1 cellular context compared by ENCODE assay signal in the genomic region with DNA sequence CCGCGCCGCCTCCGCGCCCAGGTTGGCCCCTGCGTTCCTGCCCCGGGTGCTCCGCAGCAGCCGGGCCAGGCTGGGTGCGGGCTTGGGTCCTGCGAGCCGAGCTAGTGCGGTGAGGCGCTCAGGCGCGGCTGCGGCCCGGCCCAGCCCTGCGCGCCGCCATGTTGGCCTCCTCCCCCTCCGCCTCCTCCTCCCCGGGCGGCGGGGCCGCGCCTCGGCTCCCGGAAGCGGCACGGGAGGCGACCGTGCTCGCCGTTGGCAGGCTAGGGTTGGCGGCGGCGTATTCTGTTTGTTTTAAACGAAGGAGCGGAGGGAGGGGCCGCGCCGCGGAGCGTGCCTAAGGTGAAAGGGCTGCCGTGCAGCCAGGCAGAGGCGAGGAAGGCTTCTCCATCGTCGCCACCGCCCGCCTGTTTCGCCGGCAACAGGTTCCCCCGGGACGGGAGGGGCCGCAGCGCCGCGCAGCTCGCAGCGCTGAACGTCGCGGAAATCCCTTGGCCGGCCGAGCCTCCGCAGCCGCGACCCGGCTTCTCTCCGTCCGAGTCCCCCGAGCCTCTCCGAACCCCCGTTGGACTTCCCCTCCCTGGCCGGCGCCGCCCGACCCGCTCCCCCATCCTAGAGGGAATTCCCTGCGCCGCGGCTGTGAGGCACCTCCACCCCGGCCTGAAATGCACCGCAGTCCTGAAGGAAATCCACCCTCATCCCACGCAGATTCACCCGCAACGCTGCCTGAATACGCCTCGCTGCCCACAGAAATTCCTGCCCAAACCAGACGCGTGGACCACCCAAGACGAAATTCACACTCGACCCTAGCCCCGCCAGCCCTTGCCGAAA.
TF ChIP-seq lines count a peak whose summit lies in the region.

A gene with protein sequence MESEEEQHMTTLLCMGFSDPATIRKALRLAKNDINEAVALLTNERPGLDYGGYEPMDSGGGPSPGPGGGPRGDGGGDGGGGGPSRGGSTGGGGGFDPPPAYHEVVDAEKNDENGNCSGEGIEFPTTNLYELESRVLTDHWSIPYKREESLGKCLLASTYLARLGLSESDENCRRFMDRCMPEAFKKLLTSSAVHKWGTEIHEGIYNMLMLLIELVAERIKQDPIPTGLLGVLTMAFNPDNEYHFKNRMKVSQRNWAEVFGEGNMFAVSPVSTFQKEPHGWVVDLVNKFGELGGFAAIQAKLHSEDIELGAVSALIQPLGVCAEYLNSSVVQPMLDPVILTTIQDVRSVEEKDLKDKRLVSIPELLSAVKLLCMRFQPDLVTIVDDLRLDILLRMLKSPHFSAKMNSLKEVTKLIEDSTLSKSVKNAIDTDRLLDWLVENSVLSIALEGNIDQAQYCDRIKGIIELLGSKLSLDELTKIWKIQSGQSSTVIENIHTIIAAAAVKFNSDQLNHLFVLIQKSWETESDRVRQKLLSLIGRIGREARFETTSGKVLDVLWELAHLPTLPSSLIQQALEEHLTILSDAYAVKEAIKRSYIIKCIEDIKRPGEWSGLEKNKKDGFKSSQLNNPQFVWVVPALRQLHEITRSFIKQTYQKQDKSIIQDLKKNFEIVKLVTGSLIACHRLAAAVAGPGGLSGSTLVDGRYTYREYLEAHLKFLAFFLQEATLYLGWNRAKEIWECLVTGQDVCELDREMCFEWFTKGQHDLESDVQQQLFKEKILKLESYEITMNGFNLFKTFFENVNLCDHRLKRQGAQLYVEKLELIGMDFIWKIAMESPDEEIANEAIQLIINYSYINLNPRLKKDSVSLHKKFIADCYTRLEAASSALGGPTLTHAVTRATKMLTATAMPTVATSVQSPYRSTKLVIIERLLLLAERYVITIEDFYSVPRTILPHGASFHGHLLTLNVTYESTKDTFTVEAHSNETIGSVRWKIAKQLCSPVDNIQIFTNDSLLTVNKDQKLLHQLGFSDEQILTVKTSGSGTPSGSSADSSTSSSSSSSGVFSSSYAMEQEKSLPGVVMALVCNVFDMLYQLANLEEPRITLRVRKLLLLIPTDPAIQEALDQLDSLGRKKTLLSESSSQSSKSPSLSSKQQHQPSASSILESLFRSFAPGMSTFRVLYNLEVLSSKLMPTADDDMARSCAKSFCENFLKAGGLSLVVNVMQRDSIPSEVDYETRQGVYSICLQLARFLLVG (N-terminal part only) (minus strand): TSS at position 171 of the 828 bp plus-strand sequence. CDS start 251 bp downstream, outside the sequence.

TF ChIP-seq in K562, 482 proteins besides CTCF, POLR2A, EP300 and RAD21 (continued from another document and continues in another):
- TF ChIP-seq SRSF1 (IDR thresholded peaks at IDR 0.05; ENCODE audit: low read depth, low read length) (no peak), CREBBP (IDR thresholded peaks at IDR 0.05; ENCODE audit: low read depth, low read length) (no peak), MEF2D (tag; conservative IDR thresholded peaks at IDR 0.05; ENCODE audit: low read depth) (no peak), NR2F6 (CRISPR knock-in tag; IDR thresholded peaks at IDR 0.05) (no peak), CBFA2T3 (IDR thresholded peaks at IDR 0.05) (no peak), FOXA3 (CRISPR knock-in tag; conservative IDR thresholded peaks at IDR 0.05 in 1 of 2, IDR thresholded peaks at IDR 0.05 in 1 of 2) (no peak; a peak in 1 of 4 replicates), KHSRP (IDR thresholded peaks at IDR 0.05) (no peak), BMI1 (IDR thresholded peaks at IDR 0.05; ENCODE audit: low read length) (no peak), ZNF274 (IDR thresholded peaks at IDR 0.05; ENCODE audit: borderline replicate concordance, low read depth, low read length) (no peak), ARID1B (IDR thresholded peaks at IDR 0.05) (0 out of 2 replicates have a peak, but pooled peaks have one; percentile 19), THRAP3 (IDR thresholded peaks at IDR 0.05; ENCODE audit: borderline replicate concordance) (no peak), PTBP1 (IDR thresholded peaks at IDR 0.05; ENCODE audit: low read depth, low read length) (no peak), NR1H2 (CRISPR knock-in tag; IDR thresholded peaks at IDR 0.05) (no peak; the same call in 1 of the 2 replicates), ZNF695 (CRISPR knock-in tag; IDR thresholded peaks at IDR 0.05) (no peak), RBM22 (IDR thresholded peaks at IDR 0.05; ENCODE audit: low read depth, low read length, poor library complexity, severe bottlenecking) (no peak), CSDE1 (IDR thresholded peaks at IDR 0.05) (no peak), NCOA6 (IDR thresholded peaks at IDR 0.05) (no peak), SNIP1 (IDR thresholded peaks at IDR 0.05; ENCODE audit: low read depth) (no peak), MYBL2 (IDR thresholded peaks at IDR 0.05; ENCODE audit: low read depth) (no peak), MYBL2 (CRISPR knock-in tag; IDR thresholded peaks at IDR 0.05; ENCODE audit: borderline replicate concordance) (no peak), CBFA2T2 (conservative IDR thresholded peaks at IDR 0.05) (no peak), U2AF2 (optimal IDR thresholded peaks at IDR 0.05; ENCODE audit: low read depth, low read length) (no peak), ELF4 (CRISPR knock-in tag; IDR thresholded peaks at IDR 0.05) (0 out of 2 replicates have a peak, but pooled peaks have one; percentile 17), ELF1 (tag; IDR thresholded peaks at IDR 0.05) (peak; percentile 93), FOSL1 (tag; conservative IDR thresholded peaks at IDR 0.05) (no peak; the same call in 1 of the 2 replicates), RB1 (IDR thresholded peaks at IDR 0.05; ENCODE audit: low read depth) (peak; percentile 69), HDAC8 (tag; IDR thresholded peaks at IDR 0.05) (peak; percentile 51; the same call in 1 of the 2 replicates), HEY1 (CRISPR knock-in tag; IDR thresholded peaks at IDR 0.05; ENCODE audit: borderline replicate concordance) (no peak), ZKSCAN3 (CRISPR knock-in tag; IDR thresholded peaks at IDR 0.05) (no peak), KAT2B (IDR thresholded peaks at IDR 0.05; ENCODE audit: low read depth, low read length) (no peak)
- TF ChIP-seq, protein P1, sequence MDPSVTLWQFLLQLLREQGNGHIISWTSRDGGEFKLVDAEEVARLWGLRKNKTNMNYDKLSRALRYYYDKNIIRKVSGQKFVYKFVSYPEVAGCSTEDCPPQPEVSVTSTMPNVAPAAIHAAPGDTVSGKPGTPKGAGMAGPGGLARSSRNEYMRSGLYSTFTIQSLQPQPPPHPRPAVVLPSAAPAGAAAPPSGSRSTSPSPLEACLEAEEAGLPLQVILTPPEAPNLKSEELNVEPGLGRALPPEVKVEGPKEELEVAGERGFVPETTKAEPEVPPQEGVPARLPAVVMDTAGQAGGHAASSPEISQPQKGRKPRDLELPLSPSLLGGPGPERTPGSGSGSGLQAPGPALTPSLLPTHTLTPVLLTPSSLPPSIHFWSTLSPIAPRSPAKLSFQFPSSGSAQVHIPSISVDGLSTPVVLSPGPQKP (CRISPR knock-in tag; IDR thresholded peaks at IDR 0.05): no peak
- TF ChIP-seq, protein P2, sequence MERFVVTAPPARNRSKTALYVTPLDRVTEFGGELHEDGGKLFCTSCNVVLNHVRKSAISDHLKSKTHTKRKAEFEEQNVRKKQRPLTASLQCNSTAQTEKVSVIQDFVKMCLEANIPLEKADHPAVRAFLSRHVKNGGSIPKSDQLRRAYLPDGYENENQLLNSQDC (CRISPR knock-in tag; IDR thresholded peaks at IDR 0.05): no peak
- TF ChIP-seq, protein P3, sequence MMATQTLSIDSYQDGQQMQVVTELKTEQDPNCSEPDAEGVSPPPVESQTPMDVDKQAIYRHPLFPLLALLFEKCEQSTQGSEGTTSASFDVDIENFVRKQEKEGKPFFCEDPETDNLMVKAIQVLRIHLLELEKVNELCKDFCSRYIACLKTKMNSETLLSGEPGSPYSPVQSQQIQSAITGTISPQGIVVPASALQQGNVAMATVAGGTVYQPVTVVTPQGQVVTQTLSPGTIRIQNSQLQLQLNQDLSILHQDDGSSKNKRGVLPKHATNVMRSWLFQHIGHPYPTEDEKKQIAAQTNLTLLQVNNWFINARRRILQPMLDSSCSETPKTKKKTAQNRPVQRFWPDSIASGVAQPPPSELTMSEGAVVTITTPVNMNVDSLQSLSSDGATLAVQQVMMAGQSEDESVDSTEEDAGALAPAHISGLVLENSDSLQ (IDR thresholded peaks at IDR 0.05): no peak
- TF ChIP-seq, protein P4, sequence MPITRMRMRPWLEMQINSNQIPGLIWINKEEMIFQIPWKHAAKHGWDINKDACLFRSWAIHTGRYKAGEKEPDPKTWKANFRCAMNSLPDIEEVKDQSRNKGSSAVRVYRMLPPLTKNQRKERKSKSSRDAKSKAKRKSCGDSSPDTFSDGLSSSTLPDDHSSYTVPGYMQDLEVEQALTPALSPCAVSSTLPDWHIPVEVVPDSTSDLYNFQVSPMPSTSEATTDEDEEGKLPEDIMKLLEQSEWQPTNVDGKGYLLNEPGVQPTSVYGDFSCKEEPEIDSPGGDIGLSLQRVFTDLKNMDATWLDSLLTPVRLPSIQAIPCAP (CRISPR knock-in tag; IDR thresholded peaks at IDR 0.05; ENCODE audit: borderline replicate concordance): no peak
- TF ChIP-seq, protein P5, sequence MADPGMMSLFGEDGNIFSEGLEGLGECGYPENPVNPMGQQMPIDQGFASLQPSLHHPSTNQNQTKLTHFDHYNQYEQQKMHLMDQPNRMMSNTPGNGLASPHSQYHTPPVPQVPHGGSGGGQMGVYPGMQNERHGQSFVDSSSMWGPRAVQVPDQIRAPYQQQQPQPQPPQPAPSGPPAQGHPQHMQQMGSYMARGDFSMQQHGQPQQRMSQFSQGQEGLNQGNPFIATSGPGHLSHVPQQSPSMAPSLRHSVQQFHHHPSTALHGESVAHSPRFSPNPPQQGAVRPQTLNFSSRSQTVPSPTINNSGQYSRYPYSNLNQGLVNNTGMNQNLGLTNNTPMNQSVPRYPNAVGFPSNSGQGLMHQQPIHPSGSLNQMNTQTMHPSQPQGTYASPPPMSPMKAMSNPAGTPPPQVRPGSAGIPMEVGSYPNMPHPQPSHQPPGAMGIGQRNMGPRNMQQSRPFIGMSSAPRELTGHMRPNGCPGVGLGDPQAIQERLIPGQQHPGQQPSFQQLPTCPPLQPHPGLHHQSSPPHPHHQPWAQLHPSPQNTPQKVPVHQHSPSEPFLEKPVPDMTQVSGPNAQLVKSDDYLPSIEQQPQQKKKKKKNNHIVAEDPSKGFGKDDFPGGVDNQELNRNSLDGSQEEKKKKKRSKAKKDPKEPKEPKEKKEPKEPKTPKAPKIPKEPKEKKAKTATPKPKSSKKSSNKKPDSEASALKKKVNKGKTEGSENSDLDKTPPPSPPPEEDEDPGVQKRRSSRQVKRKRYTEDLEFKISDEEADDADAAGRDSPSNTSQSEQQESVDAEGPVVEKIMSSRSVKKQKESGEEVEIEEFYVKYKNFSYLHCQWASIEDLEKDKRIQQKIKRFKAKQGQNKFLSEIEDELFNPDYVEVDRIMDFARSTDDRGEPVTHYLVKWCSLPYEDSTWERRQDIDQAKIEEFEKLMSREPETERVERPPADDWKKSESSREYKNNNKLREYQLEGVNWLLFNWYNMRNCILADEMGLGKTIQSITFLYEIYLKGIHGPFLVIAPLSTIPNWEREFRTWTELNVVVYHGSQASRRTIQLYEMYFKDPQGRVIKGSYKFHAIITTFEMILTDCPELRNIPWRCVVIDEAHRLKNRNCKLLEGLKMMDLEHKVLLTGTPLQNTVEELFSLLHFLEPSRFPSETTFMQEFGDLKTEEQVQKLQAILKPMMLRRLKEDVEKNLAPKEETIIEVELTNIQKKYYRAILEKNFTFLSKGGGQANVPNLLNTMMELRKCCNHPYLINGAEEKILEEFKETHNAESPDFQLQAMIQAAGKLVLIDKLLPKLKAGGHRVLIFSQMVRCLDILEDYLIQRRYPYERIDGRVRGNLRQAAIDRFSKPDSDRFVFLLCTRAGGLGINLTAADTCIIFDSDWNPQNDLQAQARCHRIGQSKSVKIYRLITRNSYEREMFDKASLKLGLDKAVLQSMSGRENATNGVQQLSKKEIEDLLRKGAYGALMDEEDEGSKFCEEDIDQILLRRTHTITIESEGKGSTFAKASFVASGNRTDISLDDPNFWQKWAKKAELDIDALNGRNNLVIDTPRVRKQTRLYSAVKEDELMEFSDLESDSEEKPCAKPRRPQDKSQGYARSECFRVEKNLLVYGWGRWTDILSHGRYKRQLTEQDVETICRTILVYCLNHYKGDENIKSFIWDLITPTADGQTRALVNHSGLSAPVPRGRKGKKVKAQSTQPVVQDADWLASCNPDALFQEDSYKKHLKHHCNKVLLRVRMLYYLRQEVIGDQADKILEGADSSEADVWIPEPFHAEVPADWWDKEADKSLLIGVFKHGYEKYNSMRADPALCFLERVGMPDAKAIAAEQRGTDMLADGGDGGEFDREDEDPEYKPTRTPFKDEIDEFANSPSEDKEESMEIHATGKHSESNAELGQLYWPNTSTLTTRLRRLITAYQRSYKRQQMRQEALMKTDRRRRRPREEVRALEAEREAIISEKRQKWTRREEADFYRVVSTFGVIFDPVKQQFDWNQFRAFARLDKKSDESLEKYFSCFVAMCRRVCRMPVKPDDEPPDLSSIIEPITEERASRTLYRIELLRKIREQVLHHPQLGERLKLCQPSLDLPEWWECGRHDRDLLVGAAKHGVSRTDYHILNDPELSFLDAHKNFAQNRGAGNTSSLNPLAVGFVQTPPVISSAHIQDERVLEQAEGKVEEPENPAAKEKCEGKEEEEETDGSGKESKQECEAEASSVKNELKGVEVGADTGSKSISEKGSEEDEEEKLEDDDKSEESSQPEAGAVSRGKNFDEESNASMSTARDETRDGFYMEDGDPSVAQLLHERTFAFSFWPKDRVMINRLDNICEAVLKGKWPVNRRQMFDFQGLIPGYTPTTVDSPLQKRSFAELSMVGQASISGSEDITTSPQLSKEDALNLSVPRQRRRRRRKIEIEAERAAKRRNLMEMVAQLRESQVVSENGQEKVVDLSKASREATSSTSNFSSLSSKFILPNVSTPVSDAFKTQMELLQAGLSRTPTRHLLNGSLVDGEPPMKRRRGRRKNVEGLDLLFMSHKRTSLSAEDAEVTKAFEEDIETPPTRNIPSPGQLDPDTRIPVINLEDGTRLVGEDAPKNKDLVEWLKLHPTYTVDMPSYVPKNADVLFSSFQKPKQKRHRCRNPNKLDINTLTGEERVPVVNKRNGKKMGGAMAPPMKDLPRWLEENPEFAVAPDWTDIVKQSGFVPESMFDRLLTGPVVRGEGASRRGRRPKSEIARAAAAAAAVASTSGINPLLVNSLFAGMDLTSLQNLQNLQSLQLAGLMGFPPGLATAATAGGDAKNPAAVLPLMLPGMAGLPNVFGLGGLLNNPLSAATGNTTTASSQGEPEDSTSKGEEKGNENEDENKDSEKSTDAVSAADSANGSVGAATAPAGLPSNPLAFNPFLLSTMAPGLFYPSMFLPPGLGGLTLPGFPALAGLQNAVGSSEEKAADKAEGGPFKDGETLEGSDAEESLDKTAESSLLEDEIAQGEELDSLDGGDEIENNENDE (IDR thresholded peaks at IDR 0.05; ENCODE audit: low read depth, low read length): no peak
- TF ChIP-seq, protein P6, sequence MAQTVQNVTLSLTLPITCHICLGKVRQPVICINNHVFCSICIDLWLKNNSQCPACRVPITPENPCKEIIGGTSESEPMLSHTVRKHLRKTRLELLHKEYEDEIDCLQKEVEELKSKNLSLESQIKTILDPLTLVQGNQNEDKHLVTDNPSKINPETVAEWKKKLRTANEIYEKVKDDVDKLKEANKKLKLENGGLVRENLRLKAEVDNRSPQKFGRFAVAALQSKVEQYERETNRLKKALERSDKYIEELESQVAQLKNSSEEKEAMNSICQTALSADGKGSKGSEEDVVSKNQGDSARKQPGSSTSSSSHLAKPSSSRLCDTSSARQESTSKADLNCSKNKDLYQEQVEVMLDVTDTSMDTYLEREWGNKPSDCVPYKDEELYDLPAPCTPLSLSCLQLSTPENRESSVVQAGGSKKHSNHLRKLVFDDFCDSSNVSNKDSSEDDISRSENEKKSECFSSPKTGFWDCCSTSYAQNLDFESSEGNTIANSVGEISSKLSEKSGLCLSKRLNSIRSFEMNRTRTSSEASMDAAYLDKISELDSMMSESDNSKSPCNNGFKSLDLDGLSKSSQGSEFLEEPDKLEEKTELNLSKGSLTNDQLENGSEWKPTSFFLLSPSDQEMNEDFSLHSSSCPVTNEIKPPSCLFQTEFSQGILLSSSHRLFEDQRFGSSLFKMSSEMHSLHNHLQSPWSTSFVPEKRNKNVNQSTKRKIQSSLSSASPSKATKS (CRISPR knock-in tag; IDR thresholded peaks at IDR 0.05): no peak
